ENCODE assay signal across 18 cellular contexts in genomic region chr9:130414910-130415746, GRCh38. TPM values are rescaled to one million over a fixed set of nuclear protein-coding genes. Genes with fewer than 3 reads are reported as not detected.
DNase-seq lines count a peak whose midpoint lies in the region; ATAC-seq, FAIRE-seq and TF ChIP-seq lines count a peak whose summit lies in the region.
"Had no signal": no experiment of that assay in that cellular context is flagged by ENCODE, and none has a peak within 500 bp of the region (broad histone marks: within the 10 kb centered on the region; RNA-seq: fewer than 3 reads in every experiment).

No MANE protein-coding gene starts in this region.

- FAIRE-seq in small intestine (lab: Jason Lieb, UNC), result no peak
- FAIRE-seq: GM18507, HTR-8/SVneo had no signal

- TF ChIP-seq CTCF in Peyer's patch (IDR thresholded peaks at IDR 0.05) (no peak), fibroblast of the aortic adventitia (IDR thresholded peaks at IDR 0.05; ENCODE audit: insufficient read depth, low read length) (no peak)

- 59 to 72% (median 67%) methylated on average over 11 of the region's 11 CpGs for WGBS in small intestine, 3 donors

- no peaks in the 10 kb centered on the region for H3K27me3 ChIP-seq in Peyer's patch
- no peaks in the 10 kb centered on the region for H3K27me3 ChIP-seq in small intestine (ENCODE audit: control insufficient read depth in 2 of 2, insufficient read depth in 2 of 2, low read length in 2 of 2)

- H3K27ac ChIP-seq in Peyer's patch (peak overlapping the region in 3 of 4 donors; percentile 61 to 65 (median 61)), small intestine (ENCODE audit: low read depth in 1 of 2, low read length in 1 of 2) (peak overlapping the region in 1 of 2 donors; percentile 42)
- H3K27ac ChIP-seq: 22Rv1 had no signal

- H3K4me1 ChIP-seq in Peyer's patch (peaks cover 0 to 26% (median 1%) of the 10 kb centered on the region in 4 donors), small intestine (ENCODE audit: control insufficient read depth in 2 of 2, insufficient read depth in 1 of 2, low read depth in 1 of 2, low read length in 1 of 2) (no peaks in the 10 kb centered on the region)

- DNase-seq in DMS 273 (lab: John Stamatoyannopoulos, UW; ENCODE audit: unreplicated experiment) (peak; percentile 41), DMS 273 treated with DMSO at 0.1 percent for 48 hours (lab: John Stamatoyannopoulos, UW) (no peak), Peyer's patch (peak in 1 of 3 donors; percentile 57), fibroblast of the aortic adventitia (ENCODE audit: low read depth) (peak; percentile 4), small intestine (peak; percentile 39), HuH-7 (ENCODE audit: low spot score) (no peak)
- DNase-seq: DMS53, H9, KG1, NCI-H1092 treated with DMSO at 0.1 percent for 48 hours, NCI-H1694, NCI-H2107, NCI-H510A treated with DMSO at 0.1 percent for 48 hours had no signal

- no peak for TF ChIP-seq POLR2A in Peyer's patch (IDR thresholded peaks at IDR 0.05)

- peaks cover 0 to 20% (median 0%) of the 10 kb centered on the region in 3 donors for H3K36me3 ChIP-seq in Peyer's patch
- no peaks in the 10 kb centered on the region for H3K36me3 ChIP-seq in small intestine (ENCODE audit: control insufficient read depth in 2 of 2, insufficient read depth in 2 of 2, low read length in 2 of 2)

- H3K9me3 ChIP-seq in Peyer's patch (no peaks in the 10 kb centered on the region), small intestine (ENCODE audit: control insufficient read depth, low read depth) (no peaks in the 10 kb centered on the region)

- ATAC-seq in activated CD4-positive, CD25-positive, alpha-beta regulatory T cell treated with anti-CD3 and anti-CD28 coated beads, Interleukin-2, amount 50 U/mL, for 24 hours, result no peak
- ATAC-seq in GM19467 (IDR thresholded peaks at IDR 0.05; ENCODE audit: unreplicated experiment), result no peak

- H3K4me3 ChIP-seq in Peyer's patch (no peak overlapping the region), fibroblast of the aortic adventitia (ENCODE audit: low read depth, low read length) (no peak overlapping the region), small intestine (ENCODE audit: low read depth in 1 of 2, low read length in 2 of 2) (no peak overlapping the region)

RNA-seq across cellular contexts. Expression of gene ASS1, which starts 29.6 kb away (rescaled TPM):
- total RNA-seq in Peyer's patch (100 to 1,000 TPM; 106 to 761 (median 547) TPM), fibroblast of the aortic adventitia (ENCODE audit: low replicate concordance) (73.1 and 123 TPM in 2 replicates)
- polyA plus RNA-seq in small intestine, result 100 to 1,000 TPM; 295 to 435 (median 381) TPM

Comparison
In these comparisons a context has a peak if more than half of its experiments do, and no peak if none do; other contexts are left out.
1. DNase-seq: peak in DMS 273 (single experiment), fibroblast of the aortic adventitia (single experiment) and small intestine (single experiment); none in DMS 273 treated with DMSO at 0.1 percent for 48 hours (single experiment) and HuH-7 (single experiment).